Comparison of ENCODE assay signal across 9 cellular contexts in genomic region chr6:96836579-96837137, GRCh38. TPM values are rescaled to one million over a fixed set of nuclear protein-coding genes. Genes with fewer than 3 reads are reported as not detected.
DNase-seq lines count a peak whose midpoint lies in the region; ATAC-seq, FAIRE-seq and TF ChIP-seq lines count a peak whose summit lies in the region.
"Had no signal": no experiment of that assay in that cellular context is flagged by ENCODE, and none has a peak within 500 bp of the region (broad histone marks: within the 10 kb centered on the region; RNA-seq: fewer than 3 reads in every experiment).

No MANE protein-coding gene starts in this region.

- H3K27ac ChIP-seq in 22Rv1 (peak overlapping the region; percentile 38), lower lobe of right lung (no peak overlapping the region), tibial artery (peak overlapping the region; percentile 72 to 79)

- no peak for TF ChIP-seq POLR2A in H54 (IDR thresholded peaks at IDR 0.05; ENCODE audit: low read depth, low read length)

- no peak for FAIRE-seq in H54 (lab: Jason Lieb, UNC)
- FAIRE-seq: islet of Langerhans had no signal

- intact Hi-C loops in lower lobe of right lung (cut with DNase I): no loop called here
- intact Hi-C loops in tibial artery (cut with DNase I; ENCODE audit: low total_unique reads): loop anchor here (10.0 kb wide), 1 partner anchor 58 kb away; the partner anchor contains the start of gene NDUFAF4

- no peak for TF ChIP-seq CTCF in 22Rv1 (IDR thresholded peaks at IDR 0.05)
- TF ChIP-seq CTCF in GM12865 (IDR thresholded peaks at IDR 0.05; ENCODE audit: insufficient read depth, low read depth, low read length, missing control alignments): no peak
- TF ChIP-seq CTCF in lower lobe of right lung (IDR thresholded peaks at IDR 0.05): no peak
- TF ChIP-seq CTCF in tibial artery (IDR thresholded peaks at IDR 0.05): no peak

- H3K27me3 ChIP-seq in lower lobe of right lung (ENCODE audit: low read depth): peaks cover 14% of the 10 kb centered on the region
- H3K27me3 ChIP-seq in tibial artery: no peaks in the 10 kb centered on the region

- peak; percentile 9 for ATAC-seq in HG02798 (IDR thresholded peaks at IDR 0.05; ENCODE audit: poor library complexity, unreplicated experiment)
- ATAC-seq in lower lobe of right lung: peak; percentile 45 to 58

- H3K36me3 ChIP-seq in lower lobe of right lung (no peaks in the 10 kb centered on the region), tibial artery (no peaks in the 10 kb centered on the region)

- DNase-seq in GM12865 (ENCODE audit: low read depth) (peak; percentile 25), NCI-H69 (lab: John Stamatoyannopoulos, UW) (peak; percentile 74), cerebellar cortex (ENCODE audit: low spot score) (peak; percentile 21), lower lobe of right lung (no peak), tibial artery (no peak), H54 (ENCODE audit: insufficient read length, low spot score) (no peak)

- H3K4me3 ChIP-seq in GM12865 (ENCODE audit: low read depth, low read length): peak overlapping the region; percentile 80
- peak overlapping the region; percentile 78 for H3K4me3 ChIP-seq in lower lobe of right lung
- peak overlapping the region; percentile 82 to 94 for H3K4me3 ChIP-seq in tibial artery

- H3K9me3 ChIP-seq in lower lobe of right lung (no peaks in the 10 kb centered on the region), tibial artery (no peaks in the 10 kb centered on the region)

- H3K4me1 ChIP-seq in lower lobe of right lung: peaks cover 12% of the 10 kb centered on the region
- peaks cover 0 to 23% (median 9%) of the 10 kb centered on the region in 4 donors for H3K4me1 ChIP-seq in tibial artery

RNA-seq across cellular contexts. Expression of gene GPR63, which starts 0.6 kb away (rescaled TPM):
- 0.71 TPM for total RNA-seq in lower lobe of right lung

Comparison
In these comparisons a context has a peak if more than half of its experiments do, and no peak if none do; other contexts are left out.
1. DNase-seq: peak in GM12865 (single experiment), NCI-H69 (single experiment) and cerebellar cortex (single experiment); none in lower lobe of right lung (single experiment), tibial artery (0 of 2) and H54 (single experiment).
2. Peak in every context shown above with its lines, with median percentiles within 50 percentile points of each other: H3K4me3 ChIP-seq.